Comparison of ENCODE assay signal across 23 cellular contexts in the genomic region with DNA sequence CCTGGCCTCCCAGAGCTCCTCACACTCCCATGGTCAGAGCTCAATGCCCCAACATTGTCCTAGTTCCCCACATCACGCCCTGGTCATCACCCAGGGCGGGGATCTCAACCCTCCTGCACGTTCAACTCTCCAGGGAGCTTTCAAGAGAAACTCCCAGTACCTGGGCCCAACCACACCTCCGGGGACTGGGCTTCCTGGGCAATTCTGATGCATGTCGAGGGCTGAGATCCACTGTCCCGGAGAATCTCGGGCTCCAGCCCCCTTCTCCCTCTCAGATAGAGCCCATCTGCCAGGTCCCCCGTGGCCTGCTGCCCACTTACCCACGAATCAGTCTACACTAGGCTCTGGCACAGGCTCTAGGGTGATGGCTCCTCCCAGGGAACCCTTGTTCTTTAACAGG.
"Had no signal": no experiment of that assay in that cellular context is flagged by ENCODE, and none has a peak within 500 bp of the region (broad histone marks: within the 10 kb centered on the region; RNA-seq: fewer than 3 reads in every experiment).

No MANE protein-coding gene starts in this region.

- H3K79me2 ChIP-seq: parathyroid adenoma had no signal

- H3K9me3 Mint-ChIP-seq: activated naive CD4-positive, alpha-beta T cell treated with anti-CD3 and anti-CD28 coated beads for 36 hours; activated naive CD8-positive, alpha-beta T cell treated with anti-CD3 and anti-CD28 coated beads for 36 hours; activated T-helper 1 cell treated with anti-CD3 and anti-CD28 coated beads, Interleukin-12 subunit alpha, Interleukin-12 subunit beta, Interleukin-2, Interleukin-4 antibody, amounts not matched to agents 30 ng/mL and 10 ng/mL and 1 ng/mL, durations not matched to agents 14 hours and 24 hours and 36 hours; immature natural killer cell; naive thymus-derived CD4-positive, alpha-beta T cell; neural crest cell had no signal

- H3K4me3 Mint-ChIP-seq: activated naive CD4-positive, alpha-beta T cell treated with anti-CD3 and anti-CD28 coated beads for 36 hours; activated naive CD8-positive, alpha-beta T cell treated with anti-CD3 and anti-CD28 coated beads for 36 hours; activated T-helper 1 cell treated with anti-CD3 and anti-CD28 coated beads, Interleukin-12 subunit alpha, Interleukin-12 subunit beta, Interleukin-2, Interleukin-4 antibody, amounts not matched to agents 30 ng/mL and 10 ng/mL and 1 ng/mL, durations not matched to agents 14 hours and 24 hours and 36 hours; immature natural killer cell; naive thymus-derived CD4-positive, alpha-beta T cell; neural crest cell had no signal

- H3K4me1 Mint-ChIP-seq: activated naive CD8-positive, alpha-beta T cell treated with anti-CD3 and anti-CD28 coated beads for 36 hours; naive thymus-derived CD4-positive, alpha-beta T cell had no signal

- DNase-seq: activated CD4-positive, alpha-beta T cell treated with anti-CD3 and anti-CD28 coated beads for 4 hours; activated CD8-positive, alpha-beta memory T cell treated with anti-CD3 and anti-CD28 coated beads, Interleukin-2, amount 50 U/mL, for 4 hours; activated effector memory CD4-positive, alpha-beta T cell treated with anti-CD3 and anti-CD28 coated beads, Interleukin-2, amount 50 U/mL, for 16 hours; activated T-cell treated with anti-CD3 and anti-CD28 coated beads, Interleukin-2, amount 50 U/mL, for 1 hour; brain microvascular endothelial cell; cortex of kidney; foreskin fibroblast; hypothalamus; kidney; naive thymus-derived CD4-positive, alpha-beta T cell; nucleus accumbens; stimulated activated naive CD4-positive, alpha-beta T cell had no signal

- H3K9me3 ChIP-seq: adrenal gland, psoas muscle, suprapubic skin, tibial artery had no signal

- H3K27me3 ChIP-seq: adrenal gland, brain microvascular endothelial cell, suprapubic skin, tibial artery had no signal

- H3K36me3 Mint-ChIP-seq: activated naive CD8-positive, alpha-beta T cell treated with anti-CD3 and anti-CD28 coated beads for 36 hours; immature natural killer cell; naive thymus-derived CD4-positive, alpha-beta T cell had no signal

- H3K27ac Mint-ChIP-seq: activated naive CD4-positive, alpha-beta T cell treated with anti-CD3 and anti-CD28 coated beads for 36 hours; activated naive CD8-positive, alpha-beta T cell treated with anti-CD3 and anti-CD28 coated beads for 36 hours; activated T-helper 1 cell treated with anti-CD3 and anti-CD28 coated beads, Interleukin-12 subunit alpha, Interleukin-12 subunit beta, Interleukin-2, Interleukin-4 antibody, amounts not matched to agents 30 ng/mL and 10 ng/mL and 1 ng/mL, durations not matched to agents 14 hours and 24 hours and 36 hours; immature natural killer cell; naive thymus-derived CD4-positive, alpha-beta T cell had no signal

- H3K27ac ChIP-seq: adrenal gland, brain microvascular endothelial cell, parathyroid adenoma, psoas muscle, VCaP had no signal

- H3K4me3 ChIP-seq: adrenal gland, psoas muscle, suprapubic skin, tibial artery had no signal

- H2AFZ ChIP-seq: parathyroid adenoma had no signal

- H3K9ac ChIP-seq: parathyroid adenoma had no signal
